8 cellular contexts compared by ENCODE assay signal in the genomic region with DNA sequence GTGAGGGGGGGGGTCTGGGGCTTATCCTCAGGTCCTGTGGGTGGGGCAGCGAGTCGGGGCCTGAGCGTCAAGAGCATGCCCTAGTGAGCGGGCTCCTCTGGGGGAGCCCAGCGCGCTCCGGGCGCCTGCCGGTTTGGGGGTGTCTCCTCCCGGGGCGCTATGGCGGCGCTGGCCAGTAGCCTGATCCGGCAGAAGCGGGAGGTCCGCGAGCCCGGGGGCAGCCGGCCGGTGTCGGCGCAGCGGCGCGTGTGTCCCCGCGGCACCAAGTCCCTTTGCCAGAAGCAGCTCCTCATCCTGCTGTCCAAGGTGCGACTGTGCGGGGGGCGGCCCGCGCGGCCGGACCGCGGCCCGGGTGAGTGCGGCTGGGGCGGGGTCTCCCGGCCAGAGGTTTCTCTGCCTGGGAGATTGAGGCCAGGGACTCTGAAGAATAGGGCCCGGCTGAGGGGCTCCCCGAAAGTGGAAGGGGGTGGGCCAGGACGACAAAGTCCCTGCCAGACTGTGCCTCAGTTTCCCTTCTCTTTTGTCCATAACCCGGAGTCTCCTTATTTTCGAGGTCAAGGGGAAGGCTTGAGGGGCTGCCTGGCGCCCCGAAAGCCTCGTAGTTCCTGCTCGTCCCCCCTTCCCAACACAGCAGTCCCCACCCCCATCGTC. TPM values are rescaled to one million over a fixed set of nuclear protein-coding genes. Genes with fewer than 3 reads are reported as not detected.
A peak's percentile ranks its signal among the peaks of the same experiment; 100 is the strongest.
DNase-seq lines count a peak whose midpoint lies in the region; ATAC-seq and TF ChIP-seq lines count a peak whose summit lies in the region.

A gene (plus strand): TSS at position 51 of the 651 bp plus-strand sequence. CDS start 109 bp downstream, at position 160.

- H3K9me3 ChIP-seq in CD4-positive, alpha-beta memory T cell (ENCODE audit: control insufficient read depth in 1 of 2, low read length in 2 of 2), result no peaks in the 10 kb centered on the region
- H3K9me3 ChIP-seq in Panc1 (ENCODE audit: control insufficient read depth, insufficient read depth, low read depth, low read length), result no peaks in the 10 kb centered on the region
- H3K9me3 ChIP-seq in esophagus (ENCODE audit: control insufficient read depth in 2 of 2, insufficient read depth in 1 of 2, low read depth in 1 of 2, low read length in 1 of 2), result no peaks in the 10 kb centered on the region

- peak in 1 of 5 donors; percentile 33 for DNase-seq in CD4-positive, alpha-beta memory T cell
- DNase-seq in Panc1 (ENCODE audit: low read depth, low spot score), result no peak
- no peak for DNase-seq in occipital lobe (lab: John Stamatoyannopoulos, UW)
- no peak for DNase-seq in NCI-H524 treated with DMSO at 0.1 percent for 48 hours (lab: John Stamatoyannopoulos, UW)

- WGBS in esophagus, 2 donors, result 3% methylated on average over 22 to 50 of the region's 50 CpGs

- H3K36me3 ChIP-seq in CD4-positive, alpha-beta memory T cell (ENCODE audit: insufficient read depth, low read length), result no peaks in the 10 kb centered on the region
- H3K36me3 ChIP-seq in Panc1 (ENCODE audit: control insufficient read depth, insufficient read depth, low read length), result no peaks in the 10 kb centered on the region
- H3K36me3 ChIP-seq in esophagus (ENCODE audit: control insufficient read depth in 2 of 2, insufficient read depth in 2 of 2, low read length in 1 of 2), result no peaks in the 10 kb centered on the region

- H3K4me1 ChIP-seq in CD4-positive, alpha-beta memory T cell (ENCODE audit: insufficient read depth, low read length), result peaks cover 47% of the 10 kb centered on the region
- H3K4me1 ChIP-seq in Panc1 (ENCODE audit: control insufficient read depth, insufficient read depth, low read length), result peaks cover 17% of the 10 kb centered on the region
- H3K4me1 ChIP-seq in esophagus (ENCODE audit: control insufficient read depth in 2 of 2, insufficient read depth in 2 of 2, low read length in 1 of 2), result peaks cover 0 to 28% of the 10 kb centered on the region in 2 donors

- H3K4me3 Mint-ChIP-seq in CD4-positive, alpha-beta memory T cell, result peak within 1 kb of the TSS; percentile 57 to 91 (median 74)

- CTCF ChIA-PET in CD4-positive, alpha-beta memory T cell (lab: Charles Lee; ENCODE audit: partially characterized antibody), result interaction anchor here (0.7 to 5.4 kb wide), 4 partner anchors 14 to 121 kb away, joined by 3 to 88 read pairs (median 8); a partner anchor contains a TSS
- CTCF ChIA-PET in Panc1 (lab: Charles Lee), result no interaction called here

- H3K9me3 Mint-ChIP-seq in CD4-positive, alpha-beta memory T cell, result no peaks in the 10 kb centered on the region

- in situ Hi-C loops in Panc1 (cut with HindIII; ENCODE audit: low pct_unique_long_range_greater_than_20kb, low sequenced_read_pairs), result no loop called here

- H3K36me3 Mint-ChIP-seq in CD4-positive, alpha-beta memory T cell, result peaks cover 5 to 9% of the 10 kb centered on the region in 2 donors

- peak within 1 kb of the TSS in 1 of 2 donors; percentile 41 for H3K4me3 ChIP-seq in CD4-positive, alpha-beta memory T cell (ENCODE audit: low read length in 2 of 2)
- H3K4me3 ChIP-seq in Panc1 (ENCODE audit: low read depth in 2 of 2, low read length in 2 of 2), result peak within 1 kb of the TSS; percentile 51 to 73
- peak within 1 kb of the TSS; percentile 55 to 60 for H3K4me3 ChIP-seq in esophagus (ENCODE audit: low read depth in 1 of 2, low read length in 2 of 2)

- no TSS peak for BruUV-seq in Panc1 (replicated peaks; lab: Mats Ljungman, UMichigan)

- H3K27me3 Mint-ChIP-seq in CD4-positive, alpha-beta memory T cell, result peaks cover 27 to 39% of the 10 kb centered on the region in 2 donors

- peak within 1 kb of the TSS in 6 of 7 donors; percentile 36 to 98 (median 69) for H3K27ac Mint-ChIP-seq in CD4-positive, alpha-beta memory T cell

- POLR2A ChIA-PET in CD4-positive, alpha-beta memory T cell (lab: Charles Lee; ENCODE audit: partially characterized antibody), result interaction anchor here (0.8 to 9.3 kb wide), 7 partner anchors 16 to 150 kb away, joined by 3 to 176 read pairs (median 4); a partner anchor contains a TSS
- POLR2A ChIA-PET in Panc1 (lab: Charles Lee), result interaction anchor here (0.6 kb wide), 1 partner anchor 45 kb away, joined by 4 read pairs; a partner anchor contains a TSS

- intact Hi-C loops in CD4-positive, alpha-beta memory T cell (cut with micrococcal nuclease), result no loop called here
- intact Hi-C loops in Panc1 (cut with micrococcal nuclease; ENCODE audit: unreplicated experiment), result loop anchor here (10.0 kb wide), 1 partner anchor 85 kb away; a partner anchor contains a TSS

- H3K27me3 ChIP-seq in CD4-positive, alpha-beta memory T cell (ENCODE audit: insufficient read depth, low read length), result peaks cover 35% of the 10 kb centered on the region
- H3K27me3 ChIP-seq in Panc1 (ENCODE audit: control insufficient read depth, insufficient read depth, low read length), result no peaks in the 10 kb centered on the region
- H3K27me3 ChIP-seq in esophagus (ENCODE audit: control insufficient read depth in 1 of 2, insufficient read depth in 2 of 2, low read length in 2 of 2), result no peaks in the 10 kb centered on the region

- ATAC-seq in Panc1 (no peak), HG03108 (IDR thresholded peaks at IDR 0.05; ENCODE audit: unreplicated experiment) (no peak), GM21737 (IDR thresholded peaks at IDR 0.05; ENCODE audit: unreplicated experiment) (no peak), HG02678 (IDR thresholded peaks at IDR 0.05; ENCODE audit: unreplicated experiment) (no peak)

- no peak within 1 kb of the TSS for H3K27ac ChIP-seq in CD4-positive, alpha-beta memory T cell (ENCODE audit: low read depth, low read length)
- H3K27ac ChIP-seq in Panc1 (ENCODE audit: low read length) (peak within 1 kb of the TSS; percentile 70), esophagus (ENCODE audit: low read depth in 2 of 2, low read length in 1 of 2) (peak within 1 kb of the TSS; percentile 62 to 65)

- peaks cover 25 to 56% (median 38%) of the 10 kb centered on the region in 4 donors for H3K4me1 Mint-ChIP-seq in CD4-positive, alpha-beta memory T cell

- TF ChIP-seq CTCF in Panc1 (IDR thresholded peaks at IDR 0.05), result no peak

RNA-seq across cellular contexts. Expression of the gene that starts here (rescaled TPM):
- 1 to 10 TPM; 2.7 to 3.3 TPM for total RNA-seq in CD4-positive, alpha-beta memory T cell
- under 1 TPM in 1 of 2 donors, not detected in 1; 0.14 TPM for polyA plus RNA-seq in CD4-positive, alpha-beta memory T cell
- 4.4 TPM for total RNA-seq in Panc1 (2021; ENCODE audit: unreplicated experiment)
- 11.0 TPM for polyA plus RNA-seq in Panc1 (2012; ENCODE audit: insufficient read length)
- 10 to 100 TPM in 1 of 2 donors, 1 to 10 TPM in 1; 5.6 to 16.5 TPM for polyA plus RNA-seq in esophagus
- total RNA-seq in occipital lobe, result 18.2 TPM

Comparison
In these comparisons a context has a peak if more than half of its experiments do, and no peak if none do; other contexts are left out.
1. RNA of the gene that starts here (polyA plus RNA-seq): 5.6 to 16.5 TPM in esophagus; 0.14 TPM in CD4-positive, alpha-beta memory T cell; every median in the first group is over 4 times any median in the second.